Comparison of ENCODE assay signal across 10 cellular contexts in the genomic region with DNA sequence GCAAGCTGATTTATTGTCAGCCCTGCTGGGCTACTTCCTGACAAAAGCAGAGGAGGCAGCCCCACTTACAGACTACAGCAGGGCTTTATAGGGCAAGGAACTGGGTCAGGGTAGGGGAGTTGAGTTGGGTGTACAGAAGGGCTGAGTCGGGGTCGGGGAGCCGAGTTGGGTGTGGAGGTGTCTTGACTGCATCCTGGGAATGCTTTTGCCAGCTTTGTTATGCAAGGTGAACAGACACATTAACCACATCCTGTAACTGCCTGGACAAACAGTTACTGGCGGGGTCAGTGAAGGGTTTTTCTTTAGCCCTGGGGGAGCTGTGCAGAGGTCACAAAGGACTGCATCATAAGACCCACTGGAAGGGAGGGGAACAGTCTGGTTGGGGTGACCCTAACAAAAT. TPM values are rescaled to one million over a fixed set of nuclear protein-coding genes. Genes with fewer than 3 reads are reported as not detected.
A peak's percentile ranks its signal among the peaks of the same experiment; 100 is the strongest.
DNase-seq lines count a peak whose midpoint lies in the region; ATAC-seq and TF ChIP-seq lines count a peak whose summit lies in the region.
"Had no signal": no experiment of that assay in that cellular context is flagged by ENCODE, and none has a peak within 500 bp of the region (broad histone marks: within the 10 kb centered on the region; RNA-seq: fewer than 3 reads in every experiment).

No MANE protein-coding gene starts in this region.

- H3K27me3 Mint-ChIP-seq in central memory CD8-positive, alpha-beta T cell, result no peaks in the 10 kb centered on the region
- H3K27me3 Mint-ChIP-seq in natural killer cell treated with Interleukin-12 subunit alpha and Interleukin-12 subunit beta and Interleukin-15 and Interleukin-18, amount 100 ng/mL, for 72 hours, result no peaks in the 10 kb centered on the region

- ATAC-seq in GM18861 (IDR thresholded peaks at IDR 0.05; ENCODE audit: unreplicated experiment), result peak; percentile 46
- no peak for ATAC-seq in central memory CD8-positive, alpha-beta T cell (replicated peaks; ENCODE audit: extremely low read depth, poor library complexity, severe bottlenecking)
- peak; percentile 55 to 69 for ATAC-seq in natural killer cell treated with Interleukin-12 subunit alpha and Interleukin-12 subunit beta and Interleukin-15 and Interleukin-18, amount 100 ng/mL, for 72 hours
- ATAC-seq in GM19328 (IDR thresholded peaks at IDR 0.05; ENCODE audit: unreplicated experiment), result no peak

- H3K4me3 ChIP-seq in lower leg skin (ENCODE audit: low read depth, poor library complexity, severe bottlenecking) (no peak overlapping the region), A673 (ENCODE audit: low read depth, low read length, poor library complexity, severe bottlenecking) (no peak overlapping the region)

- H3K27ac Mint-ChIP-seq in central memory CD8-positive, alpha-beta T cell (ENCODE audit: low read depth), result peak overlapping the region; percentile 94
- H3K27ac Mint-ChIP-seq in natural killer cell treated with Interleukin-12 subunit alpha and Interleukin-12 subunit beta and Interleukin-15 and Interleukin-18, amount 100 ng/mL, for 72 hours, result peak overlapping the region; percentile 94 to 100

- intact Hi-C loops in lower leg skin (cut with DNase I; ENCODE audit: low total_unique reads), result no loop called here
- intact Hi-C loops in A673 (cut with micrococcal nuclease; ENCODE audit: unreplicated experiment), result no loop called here

- H3K9me3 Mint-ChIP-seq in central memory CD8-positive, alpha-beta T cell, result no peaks in the 10 kb centered on the region
- peaks cover 7% of the 10 kb centered on the region for H3K9me3 Mint-ChIP-seq in natural killer cell treated with Interleukin-12 subunit alpha and Interleukin-12 subunit beta and Interleukin-15 and Interleukin-18, amount 100 ng/mL, for 72 hours

- no peaks in the 10 kb centered on the region for H3K4me1 ChIP-seq in A673 (ENCODE audit: insufficient read depth, low read length, poor library complexity, severe bottlenecking)

- peaks cover 8% of the 10 kb centered on the region for H3K9me3 ChIP-seq in A673 (ENCODE audit: low read depth, low read length, poor library complexity, severe bottlenecking)

- no peaks in the 10 kb centered on the region for H3K27me3 ChIP-seq in A673 (replicated peaks; ENCODE audit: insufficient read depth, low read depth, low read length, poor library complexity)

- BruUV-seq in A673 (replicated peaks; lab: Mats Ljungman, UMichigan), result no TSS peak

- no peaks in the 10 kb centered on the region for H3K36me3 ChIP-seq in A673 (ENCODE audit: insufficient read depth, low read length, poor library complexity, severe bottlenecking)

- peaks cover 34% of the 10 kb centered on the region for H3K4me1 Mint-ChIP-seq in central memory CD8-positive, alpha-beta T cell
- peaks cover 41 to 48% of the 10 kb centered on the region in 2 donors for H3K4me1 Mint-ChIP-seq in natural killer cell treated with Interleukin-12 subunit alpha and Interleukin-12 subunit beta and Interleukin-15 and Interleukin-18, amount 100 ng/mL, for 72 hours (ENCODE audit: low read depth in 2 of 2)

- no peak for TF ChIP-seq CTCF in lower leg skin (IDR thresholded peaks at IDR 0.05)
- TF ChIP-seq CTCF in A673 (conservative IDR thresholded peaks at IDR 0.05; ENCODE audit: low read depth, low read length), result no peak

- CTCF ChIA-PET in A673 (lab: Charles Lee), result no interaction called here

- peak; percentile 42 for DNase-seq in HT1080 (ENCODE audit: low read depth)
- no peak for DNase-seq in central memory CD8-positive, alpha-beta T cell (ENCODE audit: low spot score in 2 of 2)
- DNase-seq in natural killer cell treated with Interleukin-12 subunit alpha and Interleukin-12 subunit beta and Interleukin-15 and Interleukin-18, amount 100 ng/mL, for 72 hours (ENCODE audit: low spot score), result no peak
- DNase-seq in NCI-H2081 treated with DMSO at 0.1 percent for 48 hours (lab: John Stamatoyannopoulos, UW), result no peak
- no peak for DNase-seq in lower leg skin (ENCODE audit: low spot score in 2 of 2)
- no peak for DNase-seq in A673 (ENCODE audit: low spot score)
- DNase-seq: H7 had no signal

- H3K4me3 Mint-ChIP-seq in central memory CD8-positive, alpha-beta T cell, result no peak overlapping the region
- peak overlapping the region; percentile 72 for H3K4me3 Mint-ChIP-seq in natural killer cell treated with Interleukin-12 subunit alpha and Interleukin-12 subunit beta and Interleukin-15 and Interleukin-18, amount 100 ng/mL, for 72 hours

- no peaks in the 10 kb centered on the region for H3K36me3 Mint-ChIP-seq in central memory CD8-positive, alpha-beta T cell (ENCODE audit: insufficient read depth)
- H3K36me3 Mint-ChIP-seq in natural killer cell treated with Interleukin-12 subunit alpha and Interleukin-12 subunit beta and Interleukin-15 and Interleukin-18, amount 100 ng/mL, for 72 hours, result peaks cover 29% of the 10 kb centered on the region

- WGBS in lower leg skin, 2 donors, result 59 to 77% methylated on average over 4 of the region's 4 CpGs

- H3K27ac ChIP-seq in A673 (ENCODE audit: low read depth, low read length, poor library complexity, severe bottlenecking), result no peak overlapping the region
- H3K27ac ChIP-seq: RWPE1 had no signal

- no peak for TF ChIP-seq POLR2A in lower leg skin (IDR thresholded peaks at IDR 0.05)

- POLR2A ChIA-PET in A673 (lab: Charles Lee; ENCODE audit: low non-redundant PET), result no interaction called here

RNA-seq across cellular contexts. Expression of a gene that starts 39.1 kb away (rescaled TPM):
- total RNA-seq in HT1080 (2014; rRNA removed; shearing (Covaris generic)), result 0.13 and 0.18 TPM in 2 replicates
- polyA plus RNA-seq in HT1080 (2015; cell fraction: cytosol; rRNA removed), result not detected in 2 replicates
- 0.07 and 0.24 TPM in 2 replicates for polyA plus RNA-seq in HT1080 (2015; cell fraction: nucleus; rRNA removed)
- 100 to 1,000 TPM; 305 to 573 TPM for total RNA-seq in natural killer cell treated with Interleukin-12 subunit alpha and Interleukin-12 subunit beta and Interleukin-15 and Interleukin-18, amount 100 ng/mL, for 72 hours
- total RNA-seq in lower leg skin (under 1 TPM; 0.13 to 0.65 (median 0.34) TPM), A673 (2021) (0.09 TPM in 1 of 2 replicates, not detected in the other)
- total RNA-seq: H7 had no signal

RNA-seq across cellular contexts. Expression of a gene that starts 52.1 kb away (rescaled TPM):
- not detected in 2 replicates for total RNA-seq in HT1080 (2014; rRNA removed; shearing (Covaris generic))
- 0.03 TPM in 1 of 2 replicates, not detected in the other for polyA plus RNA-seq in HT1080 (2015; cell fraction: cytosol; rRNA removed)
- 0.06 TPM in 1 of 2 replicates, not detected in the other for polyA plus RNA-seq in HT1080 (2015; cell fraction: nucleus; rRNA removed)
- total RNA-seq in natural killer cell treated with Interleukin-12 subunit alpha and Interleukin-12 subunit beta and Interleukin-15 and Interleukin-18, amount 100 ng/mL, for 72 hours, result under 1 TPM; 0.19 to 0.22 TPM
- total RNA-seq in lower leg skin (1 to 10 TPM in 1 of 4 donors, under 1 TPM in 3; 0.55 to 1.5 (median 0.74) TPM), A673 (2021) (not detected in 2 replicates)
- total RNA-seq: H7 had no signal

Comparison
In these comparisons a context has a peak if more than half of its experiments do, and no peak if none do; other contexts are left out.
1. ATAC-seq: peak in GM18861 (single experiment) and natural killer cell treated with Interleukin-12 subunit alpha and Interleukin-12 subunit beta and Interleukin-15 and Interleukin-18, amount 100 ng/mL, for 72 hours (2 of 2); none in central memory CD8-positive, alpha-beta T cell (single experiment) and GM19328 (single experiment).
2. RNA of a gene that starts 39.1 kb away (total RNA-seq): 305 to 573 TPM in natural killer cell treated with Interleukin-12 subunit alpha and Interleukin-12 subunit beta and Interleukin-15 and Interleukin-18, amount 100 ng/mL, for 72 hours; 0.13 to 0.65 TPM in lower leg skin, 0.13 to 0.18 TPM in HT1080 and 0.09 TPM in A673; every median in the first group is over 100 times any median in the second.